In genomic region chr17:9175700-9176467, GRCh38 we compare ENCODE assay signal across 6 cellular contexts.
"Had no signal": no experiment of that assay in that cellular context is flagged by ENCODE, and none has a peak within 500 bp of the region (broad histone marks: within the 10 kb centered on the region; RNA-seq: fewer than 3 reads in every experiment).

No MANE protein-coding gene starts in this region.

- ATAC-seq: activated naive CD8-positive, alpha-beta T cell treated with anti-CD3 and anti-CD28 coated beads, Interleukin-2, amount 50 U/mL, for 24 hours; stimulated activated naive B cell treated with anti-CD40 and anti-IgM and Interleukin-4, amounts not matched to agents 10 μg/mL and 1 μg/mL and 100 μg/mL, for 72 hours had no signal

- H3K4me1 Mint-ChIP-seq: activated naive CD8-positive, alpha-beta T cell treated with anti-CD3 and anti-CD28 coated beads, Interleukin-2, amount 50 U/mL, for 24 hours; stimulated activated naive B cell treated with anti-CD40 and anti-IgM and Interleukin-4, amounts not matched to agents 10 μg/mL and 1 μg/mL and 100 μg/mL, for 72 hours had no signal

- H3K27ac Mint-ChIP-seq: activated naive CD8-positive, alpha-beta T cell treated with anti-CD3 and anti-CD28 coated beads, Interleukin-2, amount 50 U/mL, for 24 hours; stimulated activated naive B cell treated with anti-CD40 and anti-IgM and Interleukin-4, amounts not matched to agents 10 μg/mL and 1 μg/mL and 100 μg/mL, for 72 hours had no signal

- H3K27ac ChIP-seq: SJSA1, upper lobe of left lung, VCaP had no signal

- DNase-seq: activated naive CD8-positive, alpha-beta T cell treated with anti-CD3 and anti-CD28 coated beads, Interleukin-2, amount 50 U/mL, for 24 hours; stimulated activated naive B cell treated with anti-CD40 and anti-IgM and Interleukin-4, amounts not matched to agents 10 μg/mL and 1 μg/mL and 100 μg/mL, for 72 hours; upper lobe of left lung had no signal

- H3K9me3 Mint-ChIP-seq: activated naive CD8-positive, alpha-beta T cell treated with anti-CD3 and anti-CD28 coated beads, Interleukin-2, amount 50 U/mL, for 24 hours had no signal

- H3K9me3 ChIP-seq: SJSA1, upper lobe of left lung had no signal

- H3K27me3 Mint-ChIP-seq: stimulated activated naive B cell treated with anti-CD40 and anti-IgM and Interleukin-4, amounts not matched to agents 10 μg/mL and 1 μg/mL and 100 μg/mL, for 72 hours had no signal

- H3K27me3 ChIP-seq: ascending aorta, SJSA1, upper lobe of left lung had no signal

- H3K4me3 ChIP-seq: ascending aorta, SJSA1, upper lobe of left lung had no signal

- H3K4me1 ChIP-seq: SJSA1, upper lobe of left lung had no signal

- H3K4me3 Mint-ChIP-seq: activated naive CD8-positive, alpha-beta T cell treated with anti-CD3 and anti-CD28 coated beads, Interleukin-2, amount 50 U/mL, for 24 hours; stimulated activated naive B cell treated with anti-CD40 and anti-IgM and Interleukin-4, amounts not matched to agents 10 μg/mL and 1 μg/mL and 100 μg/mL, for 72 hours had no signal

- H3K36me3 ChIP-seq: SJSA1, upper lobe of left lung had no signal
